Comparison of ENCODE assay signal across 8 cellular contexts in the genomic region with DNA sequence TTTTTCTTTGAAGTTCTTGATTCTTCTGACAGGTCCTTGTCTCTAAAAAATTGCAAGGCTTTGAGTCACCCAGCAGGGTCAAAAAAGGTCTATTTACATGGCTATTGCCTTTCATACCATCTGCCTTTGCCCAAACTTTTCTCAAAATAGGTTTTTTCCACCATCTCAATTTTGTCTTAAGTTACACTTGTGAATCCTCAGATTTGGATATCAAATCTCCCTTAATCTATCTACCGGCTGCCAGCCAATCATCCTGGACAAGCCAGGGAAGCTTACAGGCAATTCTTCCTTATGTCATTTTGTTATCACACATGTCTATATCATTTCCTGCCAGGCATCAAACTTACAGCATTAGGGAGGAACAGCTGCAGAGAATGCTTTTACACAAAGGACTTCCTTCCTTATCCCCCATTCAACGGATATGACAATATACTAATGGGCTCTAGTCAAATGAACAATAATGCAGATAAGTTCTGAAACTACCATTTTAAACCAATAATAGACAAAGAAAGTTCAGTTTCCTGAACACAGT.
DNase-seq lines count a peak whose midpoint lies in the region; ATAC-seq, FAIRE-seq and TF ChIP-seq lines count a peak whose summit lies in the region.

No MANE protein-coding gene starts in this region.

- ATAC-seq in HG03196 (IDR thresholded peaks at IDR 0.05; ENCODE audit: unreplicated experiment) = no peak

- peak overlapping the region; percentile 28 for H3K4me2 ChIP-seq in Karpas-422 (ENCODE audit: low read depth, low read length, poor library complexity, severe bottlenecking)

- H3K36me3 ChIP-seq in Karpas-422 (ENCODE audit: insufficient read depth, low read length) = no peaks in the 10 kb centered on the region

- H3K27ac Mint-ChIP-seq in activated naive CD8-positive, alpha-beta T cell treated with anti-CD3 and anti-CD28 coated beads for 36 hours = peak overlapping the region; percentile 80
- H3K27ac Mint-ChIP-seq in mesothelial cell of epicardium = peak overlapping the region; percentile 68

- H3K4me3 Mint-ChIP-seq in activated naive CD8-positive, alpha-beta T cell treated with anti-CD3 and anti-CD28 coated beads for 36 hours = peak overlapping the region; percentile 36
- no peak overlapping the region for H3K4me3 Mint-ChIP-seq in mesothelial cell of epicardium

- peaks cover 64% of the 10 kb centered on the region for H3K4me1 Mint-ChIP-seq in activated naive CD8-positive, alpha-beta T cell treated with anti-CD3 and anti-CD28 coated beads for 36 hours
- H3K4me1 Mint-ChIP-seq in mesothelial cell of epicardium = peaks cover 13% of the 10 kb centered on the region

- H3K9me2 ChIP-seq in Karpas-422 (replicated peaks; ENCODE audit: insufficient read depth, low read length) = no peaks in the 10 kb centered on the region

- DNase-seq in COLO829 (ENCODE audit: low spot score) (peak; percentile 51), Karpas-422 (peak; percentile 55), mesothelial cell of epicardium (ENCODE audit: low spot score in 2 of 2, unreplicated experiment in 2 of 2) (no peak), caudate nucleus (lab: John Stamatoyannopoulos, UW) (no peak), frontal cortex (ENCODE audit: low spot score in 2 of 2) (no peak)
- no peak for DNase-seq in activated naive CD8-positive, alpha-beta T cell treated with anti-CD3 and anti-CD28 coated beads for 36 hours
- no peak for DNase-seq in NK-92 treated with Interleukin-12 subunit alpha and Interleukin-12 subunit beta, amount 100 ng/mL, for 24 hours (lab: John Stamatoyannopoulos, UW)

- TF ChIP-seq CTCF in mesothelial cell of epicardium (IDR thresholded peaks at IDR 0.05; ENCODE audit: unreplicated experiment) = no peak

- H3K27me3 ChIP-seq in Karpas-422 (ENCODE audit: low read length) = no peaks in the 10 kb centered on the region

- H3K36me3 Mint-ChIP-seq in activated naive CD8-positive, alpha-beta T cell treated with anti-CD3 and anti-CD28 coated beads for 36 hours = peaks cover 47% of the 10 kb centered on the region
- peaks cover 11% of the 10 kb centered on the region for H3K36me3 Mint-ChIP-seq in mesothelial cell of epicardium

- H3K27me3 Mint-ChIP-seq in activated naive CD8-positive, alpha-beta T cell treated with anti-CD3 and anti-CD28 coated beads for 36 hours = no peaks in the 10 kb centered on the region
- no peaks in the 10 kb centered on the region for H3K27me3 Mint-ChIP-seq in mesothelial cell of epicardium (ENCODE audit: low read depth)

- H3K79me2 ChIP-seq in Karpas-422 (ENCODE audit: low read length) = peaks cover 76% of the 10 kb centered on the region

- H3K27ac ChIP-seq in Karpas-422 (ENCODE audit: low read length) = peak overlapping the region; percentile 53
- no peak overlapping the region for H3K27ac ChIP-seq in caudate nucleus (ENCODE audit: low read depth, low read length)

- no peak overlapping the region for H3K9ac ChIP-seq in Karpas-422 (ENCODE audit: low read length)

- no peaks in the 10 kb centered on the region for H4K20me1 ChIP-seq in Karpas-422 (ENCODE audit: insufficient read depth, low read depth, low read length)

- H3K4me3 ChIP-seq in Karpas-422 (ENCODE audit: low read length) = no peak overlapping the region

- no peaks in the 10 kb centered on the region for H3K9me3 ChIP-seq in Karpas-422 (ENCODE audit: low read length)

- peaks cover 15% of the 10 kb centered on the region for H3K9me3 Mint-ChIP-seq in activated naive CD8-positive, alpha-beta T cell treated with anti-CD3 and anti-CD28 coated beads for 36 hours
- peaks cover 14% of the 10 kb centered on the region for H3K9me3 Mint-ChIP-seq in mesothelial cell of epicardium

- H3K4me1 ChIP-seq in Karpas-422 (ENCODE audit: low read length) = peaks cover 37% of the 10 kb centered on the region

- H2AFZ ChIP-seq in Karpas-422 (ENCODE audit: low read length) = no peak overlapping the region

- no peak for FAIRE-seq in frontal cortex (lab: Jason Lieb, UNC)

Comparison
In these comparisons a context has a peak if more than half of its experiments do, and no peak if none do; other contexts are left out.
1. DNase-seq: peak in COLO829 (single experiment) and Karpas-422 (single experiment); none in activated naive CD8-positive, alpha-beta T cell treated with anti-CD3 and anti-CD28 coated beads for 36 hours (single experiment), mesothelial cell of epicardium (0 of 2), NK-92 treated with Interleukin-12 subunit alpha and Interleukin-12 subunit beta, amount 100 ng/mL, for 24 hours (single experiment), caudate nucleus (0 of 61) and frontal cortex (0 of 2).